Comparison of ENCODE assay signal across 12 cellular contexts in the genomic region with DNA sequence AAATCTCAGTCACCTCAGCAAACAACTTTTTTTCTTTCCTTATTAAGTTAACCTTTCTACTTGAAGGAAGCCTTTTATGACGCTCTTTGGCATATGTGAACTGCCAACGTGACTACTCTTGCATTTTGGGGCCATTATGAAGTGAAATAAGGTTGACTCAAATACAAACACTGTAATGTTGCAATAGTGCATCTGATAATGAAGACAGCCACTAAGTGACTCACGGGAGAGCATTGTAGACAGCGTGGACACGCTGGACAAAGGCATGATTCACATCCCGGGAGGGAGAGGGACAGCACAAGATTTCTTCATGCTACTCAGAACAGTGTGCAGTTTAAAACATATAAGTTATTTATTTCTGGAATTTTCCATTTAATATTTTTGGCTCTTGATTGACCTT.
DNase-seq lines count a peak whose midpoint lies in the region; ATAC-seq, FAIRE-seq and TF ChIP-seq lines count a peak whose summit lies in the region.
"Had no signal": no experiment of that assay in that cellular context is flagged by ENCODE, and none has a peak within 500 bp of the region (broad histone marks: within the 10 kb centered on the region; RNA-seq: fewer than 3 reads in every experiment).

No MANE protein-coding gene starts in this region.

- H3K27ac ChIP-seq in mammary epithelial cell (ENCODE audit: insufficient read depth, low read depth, low read length) = peak overlapping the region; percentile 87
- no peak overlapping the region for H3K27ac ChIP-seq in left lung
- H3K27ac ChIP-seq in small intestine (ENCODE audit: low read depth in 1 of 2, low read length in 1 of 2) = no peak overlapping the region
- H3K27ac ChIP-seq: coronary artery had no signal

- CTCF ChIA-PET in mammary epithelial cell (lab: Charles Lee; ENCODE audit: low non-redundant PET) = no interaction called here

- dilution Hi-C loops in mammary epithelial cell (cut with HindIII; ENCODE audit: low sequenced_read_pairs) = loop anchor here (25.0 kb wide), 1 partner anchor 611 kb away; no protein-coding TSS in a partner anchor

- intact Hi-C loops in mammary epithelial cell (cut with micrococcal nuclease) = loop anchor here (1.0 to 2.0 kb wide), 3 partner anchors 87 to 164 kb away; no protein-coding TSS in a partner anchor
- intact Hi-C loops in left lung (cut with DNase I) = no loop called here

- H3K36me3 ChIP-seq in mammary epithelial cell (ENCODE audit: insufficient read depth, low read length) = no peaks in the 10 kb centered on the region
- H3K36me3 ChIP-seq in left lung = no peaks in the 10 kb centered on the region
- no peaks in the 10 kb centered on the region for H3K36me3 ChIP-seq in small intestine (ENCODE audit: control insufficient read depth in 2 of 2, insufficient read depth in 2 of 2, low read length in 2 of 2)

- H3K9me3 ChIP-seq in mammary epithelial cell (replicated peaks; ENCODE audit: insufficient read depth, low read length) (peaks cover 18% of the 10 kb centered on the region), left lung (no peaks in the 10 kb centered on the region), small intestine (ENCODE audit: control insufficient read depth, low read depth) (no peaks in the 10 kb centered on the region)

- H3K27me3 ChIP-seq in mammary epithelial cell (ENCODE audit: insufficient read depth, low read length) = no peaks in the 10 kb centered on the region
- no peaks in the 10 kb centered on the region for H3K27me3 ChIP-seq in left lung
- H3K27me3 ChIP-seq in small intestine (ENCODE audit: control insufficient read depth in 2 of 2, insufficient read depth in 2 of 2, low read length in 2 of 2) = no peaks in the 10 kb centered on the region

- no peak overlapping the region for H2AFZ ChIP-seq in mammary epithelial cell (ENCODE audit: low read depth, low read length)

- DNase-seq in AG08395 (ENCODE audit: low spot score) (peak; percentile 91), HTR-8/SVneo (ENCODE audit: insufficient read length, low spot score) (peak; percentile 40), mammary epithelial cell (peak; percentile 99), left lung (no peak), DMS53 (lab: John Stamatoyannopoulos, UW) (no peak), NCI-H510A treated with DMSO at 0.1 percent for 48 hours (lab: John Stamatoyannopoulos, UW) (no peak), small intestine (no peak)
- DNase-seq: CD4-positive, alpha-beta memory T cell; NCI-H1105 treated with DMSO at 0.1 percent for 48 hours had no signal

- H4K20me1 ChIP-seq in mammary epithelial cell (ENCODE audit: insufficient read depth, low read length) = no peaks in the 10 kb centered on the region

- H3K79me2 ChIP-seq in mammary epithelial cell (ENCODE audit: insufficient read depth, low read length) = no peaks in the 10 kb centered on the region

- TF ChIP-seq CTCF in mammary epithelial cell (conservative IDR thresholded peaks at IDR 0.05 in 1 of 2, IDR thresholded peaks at IDR 0.05 in 1 of 2; ENCODE audit: extremely low read depth in 1 of 2, insufficient read depth in 1 of 2, low read depth in 1 of 2, low read length in 2 of 2) (no peak), left lung (IDR thresholded peaks at IDR 0.05) (no peak)

- in situ Hi-C loops in mammary epithelial cell (cut with MboI; ENCODE audit: low sequenced_read_pairs in 2 of 2) = loop anchor here (10.0 to 25.0 kb wide), 6 partner anchors 92 to 936 kb away; no protein-coding TSS in a partner anchor

- ATAC-seq in left lung (peak; percentile 74), GM21723 (IDR thresholded peaks at IDR 0.05; ENCODE audit: unreplicated experiment) (no peak)

- H3K9ac ChIP-seq in mammary epithelial cell (ENCODE audit: insufficient read depth, low read length) = no peak overlapping the region

- no TSS peak for BruUV-seq in mammary epithelial cell (replicated peaks; lab: Mats Ljungman, UMichigan)

- WGBS in mammary epithelial cell (ENCODE audit: low coverage, missing lambda C conversion rate) = 0% methylated on average over 6 of the region's 6 CpGs
- WGBS in small intestine, 3 donors = 15 to 33% (median 30%) methylated on average over 6 of the region's 6 CpGs

- H3K4me3 ChIP-seq in mammary epithelial cell (replicated peaks in 1 of 3; ENCODE audit: insufficient read depth in 1 of 3, low read depth in 2 of 3, low read length in 3 of 3) (no peak overlapping the region), left lung (no peak overlapping the region), small intestine (ENCODE audit: low read depth in 1 of 2, low read length in 2 of 2) (no peak overlapping the region)
- H3K4me3 ChIP-seq: coronary artery had no signal

- peaks cover 31% of the 10 kb centered on the region for H3K4me1 ChIP-seq in mammary epithelial cell (ENCODE audit: insufficient read depth, low read length)
- H3K4me1 ChIP-seq in left lung = peaks cover 0 to 6% of the 10 kb centered on the region in 2 donors
- H3K4me1 ChIP-seq in small intestine (ENCODE audit: control insufficient read depth in 2 of 2, insufficient read depth in 1 of 2, low read depth in 1 of 2, low read length in 1 of 2) = no peaks in the 10 kb centered on the region

- peak overlapping the region; percentile 32 for H3K4me2 ChIP-seq in mammary epithelial cell (ENCODE audit: insufficient read depth, low read depth, low read length)

- FAIRE-seq in HTR-8/SVneo (lab: Jason Lieb, UNC) = no peak
- no peak for FAIRE-seq in small intestine (lab: Jason Lieb, UNC)
- FAIRE-seq: islet of Langerhans had no signal

Comparison
In these comparisons a context has a peak if more than half of its experiments do, and no peak if none do; other contexts are left out.
1. DNase-seq: peak in AG08395 (single experiment), HTR-8/SVneo (single experiment) and mammary epithelial cell (single experiment); none in left lung (0 of 2), DMS53 (single experiment), NCI-H510A treated with DMSO at 0.1 percent for 48 hours (single experiment) and small intestine (single experiment).